ENCODE assay signal across 13 cellular contexts in the genomic region with DNA sequence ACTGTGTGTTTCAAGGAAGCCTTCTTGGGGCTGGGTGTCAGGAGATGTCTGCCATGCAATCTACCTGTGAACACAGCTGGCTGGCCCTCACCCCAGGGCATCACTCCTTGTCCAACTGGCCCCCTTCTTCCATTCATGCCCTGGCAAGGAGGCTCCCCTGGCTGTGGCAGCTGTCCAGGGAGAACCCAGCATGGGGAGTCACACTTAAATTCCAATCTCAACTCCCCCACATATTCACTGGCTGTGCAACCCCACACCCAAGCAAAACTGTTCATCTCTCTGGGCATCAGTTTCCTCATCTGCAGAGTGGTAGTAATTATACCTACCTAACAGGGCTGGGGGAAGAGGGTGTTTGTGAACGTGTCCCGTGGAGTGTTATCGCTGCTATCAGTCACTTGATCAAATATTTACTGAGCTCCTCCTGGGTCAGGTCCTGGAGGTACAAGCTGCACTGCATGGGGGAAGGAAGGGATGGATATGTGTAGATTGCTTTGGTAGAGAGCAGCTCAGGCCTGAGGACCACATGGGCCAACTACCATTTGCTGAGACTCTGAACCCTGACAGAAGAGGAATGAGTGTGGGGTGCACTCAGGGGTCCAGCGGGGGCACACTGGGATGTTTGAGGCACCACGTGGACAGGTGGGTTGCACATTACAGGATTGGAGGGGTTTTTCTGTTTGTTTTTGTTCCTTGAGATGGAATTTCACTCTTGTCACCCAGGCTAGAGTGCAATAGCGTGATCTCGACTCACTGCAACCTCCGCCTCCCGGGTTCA. TPM values are rescaled to one million over a fixed set of nuclear protein-coding genes. Genes with fewer than 3 reads are reported as not detected.
A peak's percentile ranks its signal among the peaks of the same experiment; 100 is the strongest.
DNase-seq lines count a peak whose midpoint lies in the region; ATAC-seq and TF ChIP-seq lines count a peak whose summit lies in the region.
"Had no signal": no experiment of that assay in that cellular context is flagged by ENCODE, and none has a peak within 500 bp of the region (broad histone marks: within the 10 kb centered on the region; RNA-seq: fewer than 3 reads in every experiment).

No MANE protein-coding gene starts in this region.

- 83 to 85% (median 84%) methylated on average over 9 of the region's 9 CpGs for whole genome bisulfite sequencing in spleen, 5 donors

- H3K9me3 ChIP-seq in spleen, result no peaks in the 10 kb centered on the region
- H3K9me3 ChIP-seq in effector memory CD4-positive, alpha-beta T cell (ENCODE audit: control insufficient read depth, low read length), result no peaks in the 10 kb centered on the region

- no peaks in the 10 kb centered on the region for H3K36me3 Mint-ChIP-seq in activated T-cell treated with anti-CD3 and anti-CD28 coated beads, Interleukin-2, amount 50 U/mL, for 24 hours (ENCODE audit: low read depth)

- intact Hi-C loops in spleen (cut with DNase I; ENCODE audit: low total_unique reads), result no loop called here

- no peaks in the 10 kb centered on the region for H3K36me3 ChIP-seq in spleen
- H3K36me3 ChIP-seq in effector memory CD4-positive, alpha-beta T cell (ENCODE audit: control insufficient read depth, insufficient read depth, low read length), result no peaks in the 10 kb centered on the region

- H3K27ac ChIP-seq in spleen, result no peak overlapping the region
- no peak overlapping the region for H3K27ac ChIP-seq in effector memory CD4-positive, alpha-beta T cell (ENCODE audit: insufficient read depth, low read length, poor library complexity, severe bottlenecking)

- peaks cover 4% of the 10 kb centered on the region for H3K4me1 Mint-ChIP-seq in activated T-cell treated with anti-CD3 and anti-CD28 coated beads, Interleukin-2, amount 50 U/mL, for 24 hours (ENCODE audit: low read depth)

- H3K9me3 Mint-ChIP-seq in activated T-cell treated with anti-CD3 and anti-CD28 coated beads, Interleukin-2, amount 50 U/mL, for 24 hours, result no peaks in the 10 kb centered on the region

- H3K4me1 ChIP-seq in spleen, result peaks cover 0 to 19% (median 12%) of the 10 kb centered on the region in 6 donors
- H3K4me1 ChIP-seq in effector memory CD4-positive, alpha-beta T cell (ENCODE audit: control insufficient read depth, insufficient read depth, low read length, poor library complexity, severe bottlenecking), result no peaks in the 10 kb centered on the region

- no peak overlapping the region for H3K27ac Mint-ChIP-seq in activated T-cell treated with anti-CD3 and anti-CD28 coated beads, Interleukin-2, amount 50 U/mL, for 24 hours

- TF ChIP-seq POLR2A in spleen (IDR thresholded peaks at IDR 0.05), result no peak

- ATAC-seq in left lobe of liver (peak; percentile 69), HG03439 (IDR thresholded peaks at IDR 0.05; ENCODE audit: unreplicated experiment) (no peak)

- TF ChIP-seq CTCF in spleen (IDR thresholded peaks at IDR 0.05 in 8 of 11, conservative IDR thresholded peaks at IDR 0.05 in 3 of 11), result no peak

- peaks cover 15 to 70% (median 50%) of the 10 kb centered on the region in 7 donors for H3K27me3 ChIP-seq in spleen (replicated peaks in 1 of 7)
- peaks cover 24% of the 10 kb centered on the region for H3K27me3 ChIP-seq in effector memory CD4-positive, alpha-beta T cell (replicated peaks; ENCODE audit: control insufficient read depth, insufficient read depth, low read length, poor library complexity, severe bottlenecking)

- DNase-seq in activated T-cell treated with anti-CD3 and anti-CD28 coated beads, Interleukin-2, amount 50 U/mL, for 48 hours, result peak; percentile 11
- no peak for DNase-seq in activated T-cell treated with anti-CD3 and anti-CD28 coated beads, Interleukin-2, amount 50 U/mL, for 24 hours
- peak; percentile 52 for DNase-seq in NCI-H748 treated with DMSO at 0.1 percent for 48 hours (lab: John Stamatoyannopoulos, UW)
- DNase-seq in left lobe of liver (ENCODE audit: low spot score), result peak; percentile 54
- DNase-seq in spleen, result peak; percentile 66
- no peak for DNase-seq in effector memory CD4-positive, alpha-beta T cell
- DNase-seq in HT-29 (ENCODE audit: low spot score), result no peak
- DNase-seq: caudate nucleus, kidney glomerular epithelial cell, NCI-H187 had no signal

- no peaks in the 10 kb centered on the region for H3K27me3 Mint-ChIP-seq in activated T-cell treated with anti-CD3 and anti-CD28 coated beads, Interleukin-2, amount 50 U/mL, for 24 hours

- no peak overlapping the region for H3K4me3 Mint-ChIP-seq in activated T-cell treated with anti-CD3 and anti-CD28 coated beads, Interleukin-2, amount 50 U/mL, for 24 hours

- H3K4me3 ChIP-seq in spleen, result no peak overlapping the region
- H3K4me3 ChIP-seq in effector memory CD4-positive, alpha-beta T cell (ENCODE audit: insufficient read depth, low read depth, low read length, poor library complexity, severe bottlenecking), result no peak overlapping the region

RNA-seq across cellular contexts. Expression of a gene that starts 2.1 kb away (rescaled TPM):
- total RNA-seq in left lobe of liver (1.1 TPM), spleen (not detected)
- not detected for polyA plus RNA-seq in spleen
- 0.70 and 0.89 TPM in 2 replicates for total RNA-seq in HT-29 (2014; rRNA removed; shearing (Covaris generic))
- total RNA-seq: fibroblast of villous mesenchyme; T-helper 2 cell treated with Interferon-gamma antibody and Interleukin-4, amounts not matched to agents 100 ng/mL and 5 ng/mL, for 36 hours had no signal

RNA-seq across cellular contexts. Expression of a gene that starts 20.3 kb away (rescaled TPM):
- 0.65 TPM for total RNA-seq in left lobe of liver
- 1 to 10 TPM in 6 of 7 donors, under 1 TPM in 1; 0.92 to 8.4 (median 3.2) TPM for total RNA-seq in spleen
- 1 to 10 TPM in 2 of 3 donors, under 1 TPM in 1; 0.20 to 1.5 (median 1.0) TPM for polyA plus RNA-seq in spleen
- not detected in 2 replicates for total RNA-seq in HT-29 (2014; rRNA removed; shearing (Covaris generic))

Comparison
In these comparisons a context has a peak if more than half of its experiments do, and no peak if none do; other contexts are left out.
1. DNase-seq: peak in activated T-cell treated with anti-CD3 and anti-CD28 coated beads, Interleukin-2, amount 50 U/mL, for 48 hours (2 of 2), NCI-H748 treated with DMSO at 0.1 percent for 48 hours (single experiment), left lobe of liver (single experiment) and spleen (single experiment); none in activated T-cell treated with anti-CD3 and anti-CD28 coated beads, Interleukin-2, amount 50 U/mL, for 24 hours (single experiment), effector memory CD4-positive, alpha-beta T cell (0 of 3) and HT-29 (single experiment).